19 cellular contexts compared by ENCODE assay signal in the genomic region with DNA sequence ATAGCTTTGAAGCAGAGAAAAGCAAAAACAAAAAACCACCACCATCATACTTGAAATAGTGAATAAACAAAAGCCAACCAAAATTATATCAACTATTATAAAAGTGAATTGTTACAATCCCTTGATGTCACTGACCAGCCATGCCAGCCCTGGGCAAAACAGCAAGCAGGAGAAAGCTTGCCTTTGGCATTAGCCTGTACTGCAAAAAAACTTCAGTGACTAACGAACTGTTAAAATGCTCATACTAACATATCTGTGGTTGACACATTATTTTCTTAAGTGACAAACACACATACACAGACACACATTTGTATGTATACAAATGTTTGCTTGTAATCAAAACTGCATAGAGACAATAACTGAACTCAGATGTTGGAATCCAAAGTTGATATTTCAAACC. TPM values are rescaled to one million over a fixed set of nuclear protein-coding genes. Genes with fewer than 3 reads are reported as not detected.
DNase-seq lines count a peak whose midpoint lies in the region; ATAC-seq and TF ChIP-seq lines count a peak whose summit lies in the region.
"Had no signal": no experiment of that assay in that cellular context is flagged by ENCODE, and none has a peak within 500 bp of the region (broad histone marks: within the 10 kb centered on the region; RNA-seq: fewer than 3 reads in every experiment).

No MANE protein-coding gene starts in this region.

- peak; percentile 47 for DNase-seq in ELR (ENCODE audit: low read depth)
- DNase-seq in RWPE2 (ENCODE audit: low spot score), result no peak
- DNase-seq in epithelial cell of esophagus (ENCODE audit: low read depth), result peak; percentile 9
- no peak for DNase-seq in stimulated activated CD4-positive, alpha-beta T cell treated with anti-CD3 and anti-CD28 coated beads, Interleukin-2, amount 100 ng/mL, for 48 hours
- DNase-seq in activated gamma-delta T cell treated with Interleukin-2 at 50 U/mL for 16 hours, result no peak
- no peak for DNase-seq in activated CD4-positive, alpha-beta T cell treated with anti-CD3 and anti-CD28 coated beads for 1 hour
- DNase-seq: activated CD4-positive, alpha-beta T cell treated with anti-CD3 and anti-CD28 coated beads for 48 hours; activated effector memory CD4-positive, alpha-beta T cell treated with Interleukin-2 at 50 U/mL for 16 hours; amniotic stem cell; colonic mucosa; GF-D8; Karpas-422; naive thymus-derived CD8-positive, alpha-beta T cell; NCI-H1417; NCI-H2171 treated with DMSO at 0.1 percent for 48 hours; NCI-H774; testis had no signal

- peaks cover 7% of the 10 kb centered on the region; the same call in 1 of the 2 replicates for H3K36me3 ChIP-seq in RWPE2 (ENCODE audit: low read depth)
- H3K36me3 ChIP-seq in skeletal muscle tissue (ENCODE audit: control insufficient read depth in 3 of 3, insufficient read depth in 3 of 3, low read length in 3 of 3), result no peaks in the 10 kb centered on the region
- H3K36me3 ChIP-seq: colonic mucosa had no signal

- no peak for TF ChIP-seq CTCF in RWPE2 (IDR thresholded peaks at IDR 0.05; ENCODE audit: poor library complexity, severe bottlenecking)
- no peak for TF ChIP-seq CTCF in epithelial cell of esophagus (IDR thresholded peaks at IDR 0.05; ENCODE audit: insufficient read depth, low read depth, low read length, missing control alignments)

- H3K27ac ChIP-seq in RWPE2 (ENCODE audit: poor library complexity, severe bottlenecking) (peak overlapping the region; percentile 52), skeletal muscle tissue (ENCODE audit: low read depth, low read length) (peak overlapping the region; percentile 57)
- H3K27ac ChIP-seq: colonic mucosa, testis had no signal

- no peak overlapping the region for H3K9ac ChIP-seq in skeletal muscle tissue (ENCODE audit: low read depth in 1 of 3, low read length in 3 of 3)

- H3K4me1 ChIP-seq in RWPE2 (ENCODE audit: insufficient read depth, poor library complexity, severe bottlenecking) (peaks cover 27% of the 10 kb centered on the region), skeletal muscle tissue (ENCODE audit: control insufficient read depth in 3 of 3, insufficient read depth in 3 of 3, low read length in 3 of 3) (peaks cover 41 to 44% (median 41%) of the 10 kb centered on the region in 3 donors)
- H3K4me1 ChIP-seq: colonic mucosa had no signal

- H3K27me3 ChIP-seq in RWPE2 (ENCODE audit: insufficient read depth, poor library complexity, severe bottlenecking) (no peaks in the 10 kb centered on the region), skeletal muscle tissue (ENCODE audit: control insufficient read depth in 3 of 3, insufficient read depth in 3 of 3, low read length in 3 of 3) (no peaks in the 10 kb centered on the region)
- H3K27me3 ChIP-seq: colonic mucosa, testis had no signal

- ATAC-seq in RWPE2 (ENCODE audit: low read depth) (no peak), HG02973 (IDR thresholded peaks at IDR 0.05; ENCODE audit: unreplicated experiment) (no peak)
- ATAC-seq: naive thymus-derived CD8-positive, alpha-beta T cell had no signal

- no peak overlapping the region for H3K4me3 ChIP-seq in RWPE2 (ENCODE audit: severe bottlenecking)
- no peak overlapping the region for H3K4me3 ChIP-seq in epithelial cell of esophagus (ENCODE audit: low read length)
- no peak overlapping the region for H3K4me3 ChIP-seq in skeletal muscle tissue (ENCODE audit: low read length in 3 of 3)
- H3K4me3 ChIP-seq: colonic mucosa, testis had no signal

- H3K9me3 ChIP-seq in RWPE2 (ENCODE audit: severe bottlenecking), result no peaks in the 10 kb centered on the region
- no peaks in the 10 kb centered on the region for H3K9me3 ChIP-seq in skeletal muscle tissue (ENCODE audit: control insufficient read depth in 3 of 3, low read length in 3 of 3)
- H3K9me3 ChIP-seq: colonic mucosa, testis had no signal

RNA-seq across cellular contexts. Expression of a gene that starts 29.5 kb away (rescaled TPM):
- total RNA-seq in skeletal muscle tissue, result 90.8 TPM

Comparison
In these comparisons a context has a peak if more than half of its experiments do, and no peak if none do; other contexts are left out.
1. DNase-seq: peak in ELR (single experiment) and epithelial cell of esophagus (single experiment); none in RWPE2 (single experiment), stimulated activated CD4-positive, alpha-beta T cell treated with anti-CD3 and anti-CD28 coated beads, Interleukin-2, amount 100 ng/mL, for 48 hours (0 of 2), activated gamma-delta T cell treated with Interleukin-2 at 50 U/mL for 16 hours (single experiment) and activated CD4-positive, alpha-beta T cell treated with anti-CD3 and anti-CD28 coated beads for 1 hour (single experiment).